Comparison of ENCODE assay signal across 8 cellular contexts in genomic region chr22:43185860-43186261, GRCh38. TPM values are rescaled to one million over a fixed set of nuclear protein-coding genes. Genes with fewer than 3 reads are reported as not detected.
DNase-seq lines count a peak whose midpoint lies in the region; ATAC-seq and TF ChIP-seq lines count a peak whose summit lies in the region.

No MANE protein-coding gene starts in this region.

- POLR2A ChIA-PET in HEK293T (lab: Yijun Ruan, JAX), result interaction anchor here (1.0 to 2.7 kb wide), 4 partner anchors 28 to 673 kb away, joined by 4 to 25 read pairs (median 6); no protein-coding TSS in a partner anchor

- H3K27me3 ChIP-seq in neural cell (ENCODE audit: insufficient read depth, low read depth, low read length), result no peaks in the 10 kb centered on the region

- H3K27ac ChIP-seq in neural cell (ENCODE audit: low read length), result peak overlapping the region; percentile 16

- H3K4me2 ChIP-seq in neural cell (ENCODE audit: low read length), result peak overlapping the region; percentile 91

- H4K20me1 ChIP-seq in neural cell (ENCODE audit: insufficient read depth), result no peaks in the 10 kb centered on the region

- H3F3A ChIP-seq in neural cell (ENCODE audit: insufficient read depth, low read length, poor library complexity, severe bottlenecking), result no peaks in the 10 kb centered on the region

- no peak for ATAC-seq in T-helper 17 cell
- no peak for ATAC-seq in GM21526 (IDR thresholded peaks at IDR 0.05; ENCODE audit: low FRiP score, unreplicated experiment)
- ATAC-seq in GM21528 (IDR thresholded peaks at IDR 0.05; ENCODE audit: low FRiP score, unreplicated experiment), result no peak
- no peak for ATAC-seq in GM21360 (IDR thresholded peaks at IDR 0.05; ENCODE audit: unreplicated experiment)

- no peaks in the 10 kb centered on the region for H3K27me3 Mint-ChIP-seq in T-helper 17 cell

- peaks cover 2% of the 10 kb centered on the region for H3K36me3 Mint-ChIP-seq in T-helper 17 cell (ENCODE audit: low read depth)

- TF ChIP-seq EP300 in neural cell (conservative IDR thresholded peaks at IDR 0.05; ENCODE audit: poor library complexity, severe bottlenecking), result no peak

- no peaks in the 10 kb centered on the region for H3K79me2 ChIP-seq in neural cell (replicated peaks; ENCODE audit: insufficient read depth, low read length)

- DNase-seq in AG20443 (ENCODE audit: low spot score), result peak; percentile 45
- no peak for DNase-seq in HEK293T (ENCODE audit: extremely low spot score)
- DNase-seq in T-helper 17 cell, result no peak
- peak; percentile 37 for DNase-seq in fibroblast of mammary gland (ENCODE audit: low read depth)

- peaks cover 11% of the 10 kb centered on the region for H3K4me1 Mint-ChIP-seq in T-helper 17 cell

- H3K9me2 ChIP-seq in neural cell (ENCODE audit: insufficient read depth, low read length), result no peaks in the 10 kb centered on the region

- no peak overlapping the region for H2AFZ ChIP-seq in neural cell (ENCODE audit: low read depth, low read length)

- no peak for TF ChIP-seq CTCF in fibroblast of mammary gland (conservative IDR thresholded peaks at IDR 0.05; ENCODE audit: control insufficient read depth, insufficient read depth, low read depth, low read length)
- TF ChIP-seq CTCF in neural cell (IDR thresholded peaks at IDR 0.05; ENCODE audit: poor library complexity, severe bottlenecking), result no peak

- CTCF ChIA-PET in HEK293T (lab: Yijun Ruan, JAX), result interaction anchor here (1.0 kb wide), 1 partner anchor 22 kb away, joined by 4 read pairs; no protein-coding TSS in a partner anchor

- H3K4me3 Mint-ChIP-seq in T-helper 17 cell, result peak overlapping the region; percentile 72

- H3K9me3 ChIP-seq in T-helper 17 cell (ENCODE audit: control insufficient read depth, low read length, poor library complexity, severe bottlenecking), result no peaks in the 10 kb centered on the region
- H3K9me3 ChIP-seq in neural cell (ENCODE audit: low read length), result no peaks in the 10 kb centered on the region

- TF ChIP-seq RAD21 in neural cell (conservative IDR thresholded peaks at IDR 0.05), result no peak

- peak overlapping the region; percentile 8 for H3K27ac Mint-ChIP-seq in T-helper 17 cell

- peak overlapping the region; percentile 58 for H3K9ac ChIP-seq in neural cell (ENCODE audit: low read length)

- H3K36me3 ChIP-seq in neural cell (ENCODE audit: insufficient read depth, low read length), result no peaks in the 10 kb centered on the region

- H3K4me3 ChIP-seq in fibroblast of mammary gland (ENCODE audit: control insufficient read depth, low read depth, low read length) (peak overlapping the region; percentile 85), neural cell (ENCODE audit: low read length) (peak overlapping the region; percentile 79)

TF ChIP-seq in HEK293T, 16 proteins besides CTCF, POLR2A, EP300 and RAD21:
- TF ChIP-seq NFRKB (IDR thresholded peaks at IDR 0.05) (no peak), ZNF384 (IDR thresholded peaks at IDR 0.05) (no peak), PKNOX1 (IDR thresholded peaks at IDR 0.05) (peak; percentile 32; the same call in 1 of the 2 replicates)

TF ChIP-seq in neural cell, 6 proteins besides CTCF, POLR2A, EP300 and RAD21:
- TF ChIP-seq POLR2AphosphoS5 (IDR thresholded peaks at IDR 0.05), result no peak

RNA-seq across cellular contexts. Expression of gene TTLL12, which starts 1.1 kb away (rescaled TPM):
- 10 to 100 TPM; 12.8 to 17.8 TPM for total RNA-seq in T-helper 17 cell
- 22.2 and 24.1 TPM in 2 replicates for polyA plus RNA-seq in neural cell
- 25.0 and 27.5 TPM in 2 replicates for polyA minus RNA-seq in neural cell

RNA-seq across cellular contexts. Expression of gene TSPO, which starts 34.5 kb away (rescaled TPM):
- 10 to 100 TPM; 74.1 to 89.1 TPM for total RNA-seq in T-helper 17 cell
- polyA plus RNA-seq in neural cell, result not detected in 2 replicates
- polyA minus RNA-seq in neural cell, result not detected in 2 replicates

RNA-seq across cellular contexts. Expression of gene MCAT, which starts 42.7 kb away (rescaled TPM):
- 10 to 100 TPM; 16.5 to 19.2 TPM for total RNA-seq in T-helper 17 cell
- polyA plus RNA-seq in neural cell, result 46.1 and 46.8 TPM in 2 replicates
- polyA minus RNA-seq in neural cell, result 33.8 and 35.7 TPM in 2 replicates

Comparison
In these comparisons a context has a peak if more than half of its experiments do, and no peak if none do; other contexts are left out.
1. DNase-seq: peak in AG20443 (single experiment) and fibroblast of mammary gland (single experiment); none in HEK293T (single experiment) and T-helper 17 cell (0 of 3).